Comparison of ENCODE assay signal across 7 cellular contexts in the genomic region with DNA sequence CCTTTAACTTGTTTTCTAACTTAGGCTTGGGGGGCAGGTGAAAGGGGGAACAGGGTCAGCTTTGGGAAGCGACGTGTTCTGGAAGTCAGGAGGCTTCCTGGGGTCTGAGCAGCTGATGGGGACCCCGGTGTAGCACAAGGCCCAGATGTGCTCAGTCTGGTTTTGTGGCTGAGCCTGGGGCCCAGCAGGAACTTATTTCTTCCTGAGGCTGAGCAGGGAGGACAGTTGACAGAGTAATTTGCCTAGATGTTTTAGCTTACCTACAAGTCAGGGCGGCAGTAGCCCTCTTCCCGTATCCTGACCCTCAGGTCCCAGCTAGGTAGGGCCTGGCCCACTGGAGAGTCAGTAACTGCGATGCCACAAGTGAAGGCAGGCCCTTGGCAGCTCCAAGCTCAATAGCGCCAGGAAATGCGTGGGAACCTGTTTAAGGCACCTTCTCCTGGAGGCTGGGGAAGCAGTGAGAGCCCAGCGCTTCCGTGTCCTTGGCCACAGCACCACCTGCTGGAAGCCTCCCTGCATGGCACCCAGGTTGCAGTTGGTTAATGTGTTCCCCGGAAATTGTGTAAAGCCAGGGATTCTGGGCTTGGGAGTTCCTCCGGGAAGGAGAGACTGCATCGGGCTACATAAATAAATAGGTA. TPM values are rescaled to one million over a fixed set of nuclear protein-coding genes. Genes with fewer than 3 reads are reported as not detected.
DNase-seq lines count a peak whose midpoint lies in the region; ATAC-seq and TF ChIP-seq lines count a peak whose summit lies in the region.

No MANE protein-coding gene starts in this region.

- H3K9me3 ChIP-seq in ovary (no peaks in the 10 kb centered on the region), tibial artery (no peaks in the 10 kb centered on the region)

- H3K9me3 Mint-ChIP-seq in activated naive CD8-positive, alpha-beta T cell treated with anti-CD3 and anti-CD28 coated beads, Interleukin-2, amount 10 ng/mL, durations not matched to agents 7 days and 5 days, result no peaks in the 10 kb centered on the region

- peak overlapping the region; percentile 99 for H3K27ac Mint-ChIP-seq in activated naive CD8-positive, alpha-beta T cell treated with anti-CD3 and anti-CD28 coated beads, Interleukin-2, amount 10 ng/mL, durations not matched to agents 7 days and 5 days

- intact Hi-C loops in head of caudate nucleus (cut with DNase I), result loop anchor here (2.0 to 10.0 kb wide), 2 partner anchors 201 to 255 kb away; a partner anchor contains a TSS
- intact Hi-C loops in ovary (cut with DNase I), result loop anchor here (2.0 to 10.0 kb wide), 8 partner anchors 88 to 255 kb away; a partner anchor contains a TSS
- intact Hi-C loops in tibial artery (cut with DNase I; ENCODE audit: low total_unique reads), result loop anchor here (2.0 to 10.0 kb wide), 3 partner anchors 118 to 255 kb away; a partner anchor contains a TSS

- H3K4me1 Mint-ChIP-seq in activated naive CD8-positive, alpha-beta T cell treated with anti-CD3 and anti-CD28 coated beads, Interleukin-2, amount 10 ng/mL, durations not matched to agents 7 days and 5 days, result peaks cover 51% of the 10 kb centered on the region

- H3K36me3 Mint-ChIP-seq in activated naive CD8-positive, alpha-beta T cell treated with anti-CD3 and anti-CD28 coated beads, Interleukin-2, amount 10 ng/mL, durations not matched to agents 7 days and 5 days, result peaks cover 82% of the 10 kb centered on the region

- TF ChIP-seq POLR2A in GM15510 (IDR thresholded peaks at IDR 0.05; ENCODE audit: borderline replicate concordance, extremely low read depth, insufficient read length), result peak; percentile 34
- peak; percentile 26 for TF ChIP-seq POLR2A in ovary (IDR thresholded peaks at IDR 0.05)

- peak; percentile 96 for ATAC-seq in SK-N-SH treated with all-trans-retinoic acid at 6 μM for 48 hours
- ATAC-seq in activated naive CD8-positive, alpha-beta T cell treated with anti-CD3 and anti-CD28 coated beads, Interleukin-2, amount 10 ng/mL, durations not matched to agents 7 days and 5 days (ENCODE audit: low read depth), result peak; percentile 20

- no peak for TF ChIP-seq EP300 in ovary (IDR thresholded peaks at IDR 0.05)

- no peaks in the 10 kb centered on the region for H3K36me3 ChIP-seq in ovary
- no peaks in the 10 kb centered on the region for H3K36me3 ChIP-seq in tibial artery

- H3K4me3 ChIP-seq in ovary (no peak overlapping the region), tibial artery (no peak overlapping the region)

- WGBS in ovary, 3 donors, result 23 to 25% (median 25%) methylated on average over 13 of the region's 13 CpGs

- TF ChIP-seq CTCF in ovary (IDR thresholded peaks at IDR 0.05), result peak; percentile 93 to 98 (median 97)
- peak; percentile 96 to 98 for TF ChIP-seq CTCF in tibial artery (IDR thresholded peaks at IDR 0.05)

- H3K27me3 Mint-ChIP-seq in activated naive CD8-positive, alpha-beta T cell treated with anti-CD3 and anti-CD28 coated beads, Interleukin-2, amount 10 ng/mL, durations not matched to agents 7 days and 5 days, result no peaks in the 10 kb centered on the region

- H3K4me1 ChIP-seq in ovary (ENCODE audit: insufficient read depth), result peaks cover 29% of the 10 kb centered on the region
- H3K4me1 ChIP-seq in tibial artery, result peaks cover 0 to 31% (median 8%) of the 10 kb centered on the region in 4 donors

- peak overlapping the region; percentile 97 for H3K4me3 Mint-ChIP-seq in activated naive CD8-positive, alpha-beta T cell treated with anti-CD3 and anti-CD28 coated beads, Interleukin-2, amount 10 ng/mL, durations not matched to agents 7 days and 5 days

- peak overlapping the region; percentile 46 to 63 for H3K27ac ChIP-seq in ovary
- H3K27ac ChIP-seq in tibial artery, result peak overlapping the region; percentile 25 to 49

- H3K27me3 ChIP-seq in ovary (no peaks in the 10 kb centered on the region), tibial artery (peaks cover 0 to 14% of the 10 kb centered on the region in 2 donors)

- peak; percentile 69 for DNase-seq in NCI-H1092 treated with DMSO at 0.1 percent for 48 hours (lab: John Stamatoyannopoulos, UW)
- DNase-seq in activated naive CD8-positive, alpha-beta T cell treated with anti-CD3 and anti-CD28 coated beads, Interleukin-2, amount 10 ng/mL, durations not matched to agents 7 days and 5 days, result peak; percentile 88
- peak; percentile 76 to 96 (median 90) for DNase-seq in head of caudate nucleus
- peak; percentile 89 to 96 (median 96) for DNase-seq in ovary
- peak; percentile 92 to 94 for DNase-seq in tibial artery

- POLR2A ChIA-PET in activated naive CD8-positive, alpha-beta T cell treated with anti-CD3 and anti-CD28 coated beads, Interleukin-2, amount 10 ng/mL, durations not matched to agents 7 days and 5 days (lab: Charles Lee), result interaction anchor here (0.6 to 20.1 kb wide), 19 partner anchors 17 to 1124 kb away, joined by 3 to 579 read pairs (median 6); a partner anchor contains a TSS

TF ChIP-seq in SK-N-SH treated with all-trans-retinoic acid at 6 μM for 48 hours, 23 proteins besides CTCF, POLR2A, EP300 and RAD21:
- TF ChIP-seq ZNF565 (CRISPR knock-in tag; conservative IDR thresholded peaks at IDR 0.05; ENCODE audit: low read depth), result no peak
- no peak for TF ChIP-seq CSDC2 (CRISPR knock-in tag; IDR thresholded peaks at IDR 0.05)
- TF ChIP-seq, protein P1, sequence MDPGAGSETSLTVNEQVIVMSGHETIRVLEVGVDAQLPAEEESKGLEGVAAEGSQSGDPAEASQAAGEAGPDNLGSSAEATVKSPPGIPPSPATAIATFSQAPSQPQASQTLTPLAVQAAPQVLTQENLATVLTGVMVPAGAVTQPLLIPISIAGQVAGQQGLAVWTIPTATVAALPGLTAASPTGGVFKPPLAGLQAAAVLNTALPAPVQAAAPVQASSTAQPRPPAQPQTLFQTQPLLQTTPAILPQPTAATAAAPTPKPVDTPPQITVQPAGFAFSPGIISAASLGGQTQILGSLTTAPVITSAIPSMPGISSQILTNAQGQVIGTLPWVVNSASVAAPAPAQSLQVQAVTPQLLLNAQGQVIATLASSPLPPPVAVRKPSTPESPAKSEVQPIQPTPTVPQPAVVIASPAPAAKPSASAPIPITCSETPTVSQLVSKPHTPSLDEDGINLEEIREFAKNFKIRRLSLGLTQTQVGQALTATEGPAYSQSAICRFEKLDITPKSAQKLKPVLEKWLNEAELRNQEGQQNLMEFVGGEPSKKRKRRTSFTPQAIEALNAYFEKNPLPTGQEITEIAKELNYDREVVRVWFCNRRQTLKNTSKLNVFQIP (CRISPR knock-in tag; IDR thresholded peaks at IDR 0.05; ENCODE audit: borderline replicate concordance, low read depth), result no peak
- no peak for TF ChIP-seq ZNF8 (CRISPR knock-in tag; IDR thresholded peaks at IDR 0.05)
- TF ChIP-seq, protein P2, sequence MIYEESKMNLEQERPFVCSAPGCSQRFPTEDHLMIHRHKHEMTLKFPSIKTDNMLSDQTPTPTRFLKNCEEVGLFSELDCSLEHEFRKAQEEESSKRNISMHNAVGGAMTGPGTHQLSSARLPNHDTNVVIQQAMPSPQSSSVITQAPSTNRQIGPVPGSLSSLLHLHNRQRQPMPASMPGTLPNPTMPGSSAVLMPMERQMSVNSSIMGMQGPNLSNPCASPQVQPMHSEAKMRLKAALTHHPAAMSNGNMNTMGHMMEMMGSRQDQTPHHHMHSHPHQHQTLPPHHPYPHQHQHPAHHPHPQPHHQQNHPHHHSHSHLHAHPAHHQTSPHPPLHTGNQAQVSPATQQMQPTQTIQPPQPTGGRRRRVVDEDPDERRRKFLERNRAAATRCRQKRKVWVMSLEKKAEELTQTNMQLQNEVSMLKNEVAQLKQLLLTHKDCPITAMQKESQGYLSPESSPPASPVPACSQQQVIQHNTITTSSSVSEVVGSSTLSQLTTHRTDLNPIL (CRISPR knock-in tag; IDR thresholded peaks at IDR 0.05; ENCODE audit: low read depth), result no peak
- TF ChIP-seq PPARA (CRISPR knock-in tag; IDR thresholded peaks at IDR 0.05; ENCODE audit: borderline replicate concordance), result no peak
- TF ChIP-seq, protein P3, sequence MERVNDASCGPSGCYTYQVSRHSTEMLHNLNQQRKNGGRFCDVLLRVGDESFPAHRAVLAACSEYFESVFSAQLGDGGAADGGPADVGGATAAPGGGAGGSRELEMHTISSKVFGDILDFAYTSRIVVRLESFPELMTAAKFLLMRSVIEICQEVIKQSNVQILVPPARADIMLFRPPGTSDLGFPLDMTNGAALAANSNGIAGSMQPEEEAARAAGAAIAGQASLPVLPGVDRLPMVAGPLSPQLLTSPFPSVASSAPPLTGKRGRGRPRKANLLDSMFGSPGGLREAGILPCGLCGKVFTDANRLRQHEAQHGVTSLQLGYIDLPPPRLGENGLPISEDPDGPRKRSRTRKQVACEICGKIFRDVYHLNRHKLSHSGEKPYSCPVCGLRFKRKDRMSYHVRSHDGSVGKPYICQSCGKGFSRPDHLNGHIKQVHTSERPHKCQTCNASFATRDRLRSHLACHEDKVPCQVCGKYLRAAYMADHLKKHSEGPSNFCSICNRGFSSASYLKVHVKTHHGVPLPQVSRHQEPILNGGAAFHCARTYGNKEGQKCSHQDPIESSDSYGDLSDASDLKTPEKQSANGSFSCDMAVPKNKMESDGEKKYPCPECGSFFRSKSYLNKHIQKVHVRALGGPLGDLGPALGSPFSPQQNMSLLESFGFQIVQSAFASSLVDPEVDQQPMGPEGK (CRISPR knock-in tag; IDR thresholded peaks at IDR 0.05; ENCODE audit: borderline replicate concordance), result no peak

RNA-seq across cellular contexts. Expression of a gene that starts 5.2 kb away (rescaled TPM):
- total RNA-seq in activated naive CD8-positive, alpha-beta T cell treated with anti-CD3 and anti-CD28 coated beads, Interleukin-2, amount 10 ng/mL, durations not matched to agents 7 days and 5 days, result 100 to 1,000 TPM; 231 to 238 TPM
- 1 to 10 TPM in 2 of 7 donors, under 1 TPM in 3, not detected in 2; 0.23 to 2.5 (median 0.37) TPM for total RNA-seq in ovary
- under 1 TPM; 0.18 to 0.60 TPM for polyA plus RNA-seq in ovary

RNA-seq across cellular contexts. Expression of a gene that starts 58.6 kb away (rescaled TPM):
- total RNA-seq in activated naive CD8-positive, alpha-beta T cell treated with anti-CD3 and anti-CD28 coated beads, Interleukin-2, amount 10 ng/mL, durations not matched to agents 7 days and 5 days, result 1 to 10 TPM; 9.0 to 9.7 TPM
- 1 to 10 TPM in 1 of 7 donors, under 1 TPM in 2, not detected in 4; 0.13 to 6.2 (median 0.95) TPM for total RNA-seq in ovary
- under 1 TPM in 1 of 2 donors, not detected in 1; 0.13 TPM for polyA plus RNA-seq in ovary

Comparison
In these comparisons a context has a peak if more than half of its experiments do, and no peak if none do; other contexts are left out.
1. RNA of a gene that starts 5.2 kb away (total RNA-seq): 231 to 238 TPM in activated naive CD8-positive, alpha-beta T cell treated with anti-CD3 and anti-CD28 coated beads, Interleukin-2, amount 10 ng/mL, durations not matched to agents 7 days and 5 days; 0.23 to 2.5 TPM in ovary; every median in the first group is over 10 times any median in the second.
2. Peak in every context shown above with its lines, with median percentiles within 50 percentile points of each other: DNase-seq.